Comparison of ENCODE assay signal across 1 cellular context in genomic region chr2:219642465-219643083, GRCh38.
TF ChIP-seq lines count a peak whose summit lies in the region.

No MANE protein-coding gene starts in this region.

TF ChIP-seq in GM12878, 131 proteins besides CTCF, POLR2A, EP300 and RAD21 (continued from another document and continues in another):
- TF ChIP-seq PRDM15 (CRISPR knock-in tag; IDR thresholded peaks at IDR 0.05): no peak
- no peak for TF ChIP-seq NFIC (IDR thresholded peaks at IDR 0.05; ENCODE audit: low read depth, low read length)
- TF ChIP-seq SREBF1 (IDR thresholded peaks at IDR 0.05; ENCODE audit: low read length): no peak
- TF ChIP-seq NFXL1 (IDR thresholded peaks at IDR 0.05; ENCODE audit: borderline replicate concordance): no peak
- TF ChIP-seq ZBTB40 (IDR thresholded peaks at IDR 0.05; ENCODE audit: borderline replicate concordance): no peak
- TF ChIP-seq HDGF (IDR thresholded peaks at IDR 0.05): peak; percentile 75
- TF ChIP-seq HDAC6 (IDR thresholded peaks at IDR 0.05; ENCODE audit: unreplicated experiment): no peak
- TF ChIP-seq CBFB (IDR thresholded peaks at IDR 0.05; ENCODE audit: low read depth): no peak
- peak; percentile 45; the same call in 1 of the 2 replicates for TF ChIP-seq HCFC1 (IDR thresholded peaks at IDR 0.05; ENCODE audit: low read length)
- peak; percentile 89 for TF ChIP-seq CREB1 (IDR thresholded peaks at IDR 0.05; ENCODE audit: low read depth)
- no peak for TF ChIP-seq ZBTB4 (CRISPR knock-in tag; IDR thresholded peaks at IDR 0.05)
- TF ChIP-seq SRF (IDR thresholded peaks at IDR 0.05; ENCODE audit: low read depth in 2 of 2, low read length in 2 of 2): no peak
- TF ChIP-seq RCOR1 (conservative IDR thresholded peaks at IDR 0.05; ENCODE audit: low read depth, low read length): no peak
- no peak for TF ChIP-seq REST (IDR thresholded peaks at IDR 0.05; ENCODE audit: low read depth, low read length)
- TF ChIP-seq ZBTB33 (IDR thresholded peaks at IDR 0.05): no peak
- no peak for TF ChIP-seq ZNF384 (IDR thresholded peaks at IDR 0.05; ENCODE audit: borderline replicate concordance, low read depth, low read length)
- TF ChIP-seq CHD2 (IDR thresholded peaks at IDR 0.05; ENCODE audit: borderline replicate concordance, low read depth, low read length): peak; percentile 80
- TF ChIP-seq CEBPB (IDR thresholded peaks at IDR 0.05; ENCODE audit: borderline replicate concordance in 1 of 2, low read depth in 2 of 2, low read length in 2 of 2): peak in 1 of 2 experiments; percentile 63; a peak in 1 of 4 replicates
- TF ChIP-seq ZNF622 (IDR thresholded peaks at IDR 0.05): no peak
- peak; percentile 95 for TF ChIP-seq SMARCA5 (IDR thresholded peaks at IDR 0.05)
- peak; percentile 77 for TF ChIP-seq RELA (IDR thresholded peaks at IDR 0.05; ENCODE audit: borderline replicate concordance, partially characterized antibody)
- TF ChIP-seq IRF3 (IDR thresholded peaks at IDR 0.05): no peak
- peak; percentile 63; the same call in 1 of the 2 replicates for TF ChIP-seq ELK1 (IDR thresholded peaks at IDR 0.05; ENCODE audit: low read depth, low read length)
- no peak for TF ChIP-seq POLR2AphosphoS5 (IDR thresholded peaks at IDR 0.05; ENCODE audit: low read length)
- TF ChIP-seq ZNF24 (IDR thresholded peaks at IDR 0.05): no peak
- TF ChIP-seq IKZF2 (IDR thresholded peaks at IDR 0.05): peak in 1 of 2 experiments; percentile 36; a peak in 2 of 4 replicates
- TF ChIP-seq POU2F2 (IDR thresholded peaks at IDR 0.05; ENCODE audit: borderline replicate concordance, low read depth, low read length): peak; percentile 88
- TF ChIP-seq MTA3 (IDR thresholded peaks at IDR 0.05; ENCODE audit: borderline replicate concordance, low read length): no peak
- TF ChIP-seq RUNX3 (IDR thresholded peaks at IDR 0.05; ENCODE audit: low read length): peak; percentile 81; the same call in 1 of the 2 replicates
- TF ChIP-seq FOXM1 (IDR thresholded peaks at IDR 0.05; ENCODE audit: low read depth, low read length): peak; percentile 59; the same call in 1 of the 2 replicates
- TF ChIP-seq PML (IDR thresholded peaks at IDR 0.05; ENCODE audit: low read length): no peak
- TF ChIP-seq SIX5 (IDR thresholded peaks at IDR 0.05; ENCODE audit: low read depth, low read length, severe bottlenecking): no peak
- TF ChIP-seq PBX3 (IDR thresholded peaks at IDR 0.05; ENCODE audit: insufficient replicate concordance, low read depth, low read length): no peak
- no peak for TF ChIP-seq E2F4 (IDR thresholded peaks at IDR 0.05; ENCODE audit: low read depth, low read length)
- no peak for TF ChIP-seq DPF2 (IDR thresholded peaks at IDR 0.05)
- TF ChIP-seq MTA2 (IDR thresholded peaks at IDR 0.05; ENCODE audit: low read depth): 0 out of 2 replicates have a peak, but pooled peaks have one; percentile 26
